8 cellular contexts compared by ENCODE assay signal in genomic region chr9:114397848-114398605, GRCh38. TPM values are rescaled to one million over a fixed set of nuclear protein-coding genes. Genes with fewer than 3 reads are reported as not detected.
DNase-seq lines count a peak whose midpoint lies in the region; ATAC-seq and TF ChIP-seq lines count a peak whose summit lies in the region.

No MANE protein-coding gene starts in this region.

- H3K27me3 Mint-ChIP-seq in chondrocyte (ENCODE audit: low read depth) = no peaks in the 10 kb centered on the region

- ATAC-seq in GM19023 (IDR thresholded peaks at IDR 0.05; ENCODE audit: unreplicated experiment) = peak; percentile 78
- peak; percentile 81 for ATAC-seq in HG03175 (IDR thresholded peaks at IDR 0.05; ENCODE audit: unreplicated experiment)

- no peaks in the 10 kb centered on the region for H3K9me3 Mint-ChIP-seq in chondrocyte (ENCODE audit: low read depth)

- no peaks in the 10 kb centered on the region for H3K27me3 ChIP-seq in layer of hippocampus (ENCODE audit: control insufficient read depth, insufficient read depth, low read length)

- peak overlapping the region; percentile 95 for H3K4me3 Mint-ChIP-seq in chondrocyte (ENCODE audit: unreplicated experiment)

- H3K27ac ChIP-seq in layer of hippocampus (ENCODE audit: low read depth, low read length) = peak overlapping the region; percentile 68

- peaks cover 1% of the 10 kb centered on the region for H3K36me3 Mint-ChIP-seq in chondrocyte (ENCODE audit: low read depth)

- H3K4me3 ChIP-seq in AG09309 (ENCODE audit: control insufficient read depth, low read depth, low read length) = peak overlapping the region; percentile 90

- peak; percentile 51 for DNase-seq in AG09309 (ENCODE audit: low read depth)
- DNase-seq in NCI-H460 (ENCODE audit: extremely low read depth, low read depth) = peak; percentile 93
- peak; percentile 95 to 97 for DNase-seq in activated CD4-positive, alpha-beta T cell treated with anti-CD3 and anti-CD28 coated beads for 24 hours (ENCODE audit: low read depth in 2 of 2)
- no peak for DNase-seq in chondrocyte (ENCODE audit: low spot score)
- peak; percentile 92 to 97 (median 94) for DNase-seq in stimulated activated CD4-positive, alpha-beta T cell treated with anti-CD3 and anti-CD28 coated beads, Interleukin-1b, Interleukin-23, amount 100 ng/mL, for 24 hours (ENCODE audit: low read depth in 4 of 4, low spot score in 1 of 4)

- H3K4me1 Mint-ChIP-seq in chondrocyte (ENCODE audit: low read depth) = peaks cover 39% of the 10 kb centered on the region

- peak overlapping the region; percentile 97 for H3K27ac Mint-ChIP-seq in chondrocyte (ENCODE audit: unreplicated experiment)

- TF ChIP-seq CTCF in AG09309 (IDR thresholded peaks at IDR 0.05; ENCODE audit: control insufficient read depth, insufficient read depth, low read depth, low read length, missing control alignments) = no peak
- TF ChIP-seq CTCF in chondrocyte (IDR thresholded peaks at IDR 0.05) = no peak

RNA-seq across cellular contexts. Expression of gene AKNA, which starts 10.2 kb away (rescaled TPM):
- total RNA-seq in NCI-H460 (2014; rRNA removed; shearing (Covaris generic)) = 36.2 and 40.8 TPM in 2 replicates
- polyA plus RNA-seq in NCI-H460 (2014; cell fraction: nucleus; rRNA removed) = 4.8 and 8.7 TPM in 2 replicates
- 19.1 to 43.1 TPM (median 43.0 TPM) in 3 replicates for total RNA-seq in chondrocyte
